In the genomic region with DNA sequence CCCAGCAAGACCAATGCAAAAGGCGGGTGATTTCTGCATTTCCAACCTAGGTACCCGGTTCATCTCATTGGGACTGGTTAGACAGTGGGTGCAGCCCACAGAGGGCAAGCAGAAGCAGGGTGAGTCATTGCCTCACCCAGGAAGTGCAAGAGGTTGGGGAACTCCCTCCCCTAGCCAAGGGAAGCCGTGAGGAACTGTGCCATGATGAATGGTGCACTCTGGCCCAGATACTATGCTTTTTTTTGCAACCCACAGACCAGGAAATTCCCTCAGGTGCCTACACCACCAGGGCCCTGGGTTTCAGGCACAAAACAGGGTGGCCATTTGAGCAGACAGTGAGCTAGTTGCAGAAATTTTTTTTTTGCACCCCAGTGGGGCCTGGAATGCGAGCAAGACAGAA, we compare ENCODE assay signal across 8 cellular contexts.
DNase-seq lines count a peak whose midpoint lies in the region; ATAC-seq and TF ChIP-seq lines count a peak whose summit lies in the region.

No MANE protein-coding gene starts in this region.

- H3K27ac ChIP-seq in DND-41 (ENCODE audit: low read length) (no peak overlapping the region), OCI-LY3 (ENCODE audit: low read length) (peak overlapping the region; percentile 98), Karpas-422 (ENCODE audit: low read length) (no peak overlapping the region), dorsolateral prefrontal cortex (no peak overlapping the region)
- H3K27ac ChIP-seq in effector memory CD4-positive, alpha-beta T cell (ENCODE audit: insufficient read depth, low read length, poor library complexity, severe bottlenecking) = peak overlapping the region; percentile 10

- no peaks in the 10 kb centered on the region; the same call in 1 of the 2 replicates for H3K4me1 ChIP-seq in DND-41 (ENCODE audit: insufficient read depth, low read length)
- H3K4me1 ChIP-seq in OCI-LY3 (ENCODE audit: low read length) = peaks cover 39% of the 10 kb centered on the region
- peaks cover 10% of the 10 kb centered on the region for H3K4me1 ChIP-seq in effector memory CD4-positive, alpha-beta T cell (ENCODE audit: control insufficient read depth, insufficient read depth, low read length, poor library complexity, severe bottlenecking)
- H3K4me1 ChIP-seq in Karpas-422 (ENCODE audit: low read length) = no peaks in the 10 kb centered on the region

- intact Hi-C loops in dorsolateral prefrontal cortex (cut with DNase I) = no loop called here

- peak; percentile 48; the same call in 2 of the 3 replicates for ATAC-seq in DND-41 (ENCODE audit: insufficient read depth, low read depth)
- peak; percentile 86 for ATAC-seq in GM21786 (IDR thresholded peaks at IDR 0.05; ENCODE audit: unreplicated experiment)

- H3K27me3 ChIP-seq in DND-41 (ENCODE audit: insufficient read depth, low read length, poor library complexity) = no peaks in the 10 kb centered on the region
- H3K27me3 ChIP-seq in OCI-LY3 (ENCODE audit: low read depth, low read length) = no peaks in the 10 kb centered on the region
- H3K27me3 ChIP-seq in effector memory CD4-positive, alpha-beta T cell (replicated peaks; ENCODE audit: control insufficient read depth, insufficient read depth, low read length, poor library complexity, severe bottlenecking) = no peaks in the 10 kb centered on the region
- no peaks in the 10 kb centered on the region for H3K27me3 ChIP-seq in Karpas-422 (ENCODE audit: low read length)
- peaks cover 0 to 8% (median 0%) of the 10 kb centered on the region in 45 donors for H3K27me3 ChIP-seq in dorsolateral prefrontal cortex

- no peaks in the 10 kb centered on the region for H3K9me3 ChIP-seq in DND-41 (ENCODE audit: insufficient read depth, low read length, severe bottlenecking)
- H3K9me3 ChIP-seq in OCI-LY3 (ENCODE audit: insufficient read depth, low read length) = peaks cover 8% of the 10 kb centered on the region; the same call in 1 of the 2 replicates
- H3K9me3 ChIP-seq in effector memory CD4-positive, alpha-beta T cell (ENCODE audit: control insufficient read depth, low read length) = no peaks in the 10 kb centered on the region
- H3K9me3 ChIP-seq in Karpas-422 (ENCODE audit: low read length) = peaks cover 5% of the 10 kb centered on the region; the same call in 1 of the 2 replicates

- no peak overlapping the region for H3K4me3 ChIP-seq in DND-41 (ENCODE audit: low read depth in 1 of 2, low read length in 2 of 2)
- peak overlapping the region; percentile 65 for H3K4me3 ChIP-seq in OCI-LY3 (ENCODE audit: low read length)
- H3K4me3 ChIP-seq in effector memory CD4-positive, alpha-beta T cell (ENCODE audit: insufficient read depth, low read depth, low read length, poor library complexity, severe bottlenecking) = no peak overlapping the region
- H3K4me3 ChIP-seq in Karpas-422 (ENCODE audit: low read length) = no peak overlapping the region
- no peak overlapping the region for H3K4me3 ChIP-seq in dorsolateral prefrontal cortex

- TF ChIP-seq CTCF in DND-41 (IDR thresholded peaks at IDR 0.05; ENCODE audit: borderline replicate concordance, extremely low read depth, low read length, poor library complexity, severe bottlenecking) = no peak
- no peak for TF ChIP-seq CTCF in OCI-LY3 (IDR thresholded peaks at IDR 0.05; ENCODE audit: low read depth, low read length)
- no peak for TF ChIP-seq CTCF in dorsolateral prefrontal cortex (IDR thresholded peaks at IDR 0.05 in 54 of 56, conservative IDR thresholded peaks at IDR 0.05 in 2 of 56; ENCODE audit: low read depth in 1 of 56, partially characterized antibody in 56 of 56)

- no peak overlapping the region for H3K4me2 ChIP-seq in DND-41 (ENCODE audit: insufficient read depth, low read length)
- peak overlapping the region; percentile 72 for H3K4me2 ChIP-seq in OCI-LY3 (ENCODE audit: low read length)
- H3K4me2 ChIP-seq in Karpas-422 (ENCODE audit: low read depth, low read length, poor library complexity, severe bottlenecking) = no peak overlapping the region

- H3K9ac ChIP-seq in DND-41 (ENCODE audit: low read depth, low read length) = no peak overlapping the region
- H3K9ac ChIP-seq in OCI-LY3 (ENCODE audit: low read length) = peak overlapping the region; percentile 70
- H3K9ac ChIP-seq in Karpas-422 (ENCODE audit: low read length) = no peak overlapping the region

- H4K20me1 ChIP-seq in DND-41 (ENCODE audit: insufficient read depth, low read length) (no peaks in the 10 kb centered on the region), OCI-LY3 (ENCODE audit: insufficient read depth, low read length) (no peaks in the 10 kb centered on the region), Karpas-422 (ENCODE audit: insufficient read depth, low read depth, low read length) (no peaks in the 10 kb centered on the region)

- H3K79me2 ChIP-seq in DND-41 (ENCODE audit: insufficient read depth, low read length) (no peaks in the 10 kb centered on the region), OCI-LY3 (ENCODE audit: low read length) (no peaks in the 10 kb centered on the region), Karpas-422 (ENCODE audit: low read length) (no peaks in the 10 kb centered on the region)

- H2AFZ ChIP-seq in DND-41 (ENCODE audit: low read depth, low read length) (no peak overlapping the region), OCI-LY3 (ENCODE audit: low read depth, low read length) (0 out of 2 replicates have a peak overlapping the region, but pooled peaks have one; percentile 29), Karpas-422 (ENCODE audit: low read length) (no peak overlapping the region)

- H3K9me2 ChIP-seq in Karpas-422 (replicated peaks; ENCODE audit: insufficient read depth, low read length) = no peaks in the 10 kb centered on the region

- H3K36me3 ChIP-seq in DND-41 (ENCODE audit: insufficient read depth, low read length) = no peaks in the 10 kb centered on the region
- H3K36me3 ChIP-seq in OCI-LY3 (replicated peaks; ENCODE audit: low read depth, low read length) = peaks cover 21% of the 10 kb centered on the region
- H3K36me3 ChIP-seq in effector memory CD4-positive, alpha-beta T cell (ENCODE audit: control insufficient read depth, insufficient read depth, low read length) = no peaks in the 10 kb centered on the region
- H3K36me3 ChIP-seq in Karpas-422 (ENCODE audit: insufficient read depth, low read length) = no peaks in the 10 kb centered on the region

- DNase-seq in DND-41 = peak; percentile 12
- DNase-seq in effector memory CD4-positive, alpha-beta T cell = peak; percentile 44 to 66 (median 47)
- no peak for DNase-seq in Karpas-422
- no peak for DNase-seq in dorsolateral prefrontal cortex
- no peak for DNase-seq in RKO (ENCODE audit: low spot score)
- DNase-seq in germinal center (ENCODE audit: low spot score) = no peak

Comparison
In these comparisons a context has a peak if more than half of its experiments do, and no peak if none do; other contexts are left out.
1. DNase-seq: peak in DND-41 (single experiment) and effector memory CD4-positive, alpha-beta T cell (3 of 3); none in Karpas-422 (single experiment), dorsolateral prefrontal cortex (0 of 10), RKO (single experiment) and germinal center (single experiment).
2. H3K27ac ChIP-seq: peak in OCI-LY3 (single experiment) and effector memory CD4-positive, alpha-beta T cell (single experiment); none in DND-41 (single experiment), Karpas-422 (single experiment) and dorsolateral prefrontal cortex (0 of 59).